36 cellular contexts compared by ENCODE assay signal in the genomic region with DNA sequence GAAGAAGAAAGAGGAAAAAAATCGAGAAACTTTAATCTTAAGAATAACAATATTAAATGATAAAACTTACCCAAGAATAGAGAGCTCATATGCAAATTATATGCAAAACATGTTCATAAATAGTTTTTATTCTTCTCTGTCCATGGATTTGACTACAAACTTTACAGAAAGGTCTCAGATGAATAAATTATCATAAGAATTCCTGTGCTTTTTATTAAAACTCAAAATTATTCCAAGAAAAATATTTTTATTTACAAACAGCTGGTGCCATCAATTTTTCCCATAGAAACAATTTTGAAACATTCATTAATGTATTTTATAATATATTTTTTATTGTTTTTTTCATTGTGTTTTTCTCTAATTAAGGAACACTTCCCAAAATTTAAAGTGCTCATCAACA. TPM values are rescaled to one million over a fixed set of nuclear protein-coding genes. Genes with fewer than 3 reads are reported as not detected.
"Had no signal": no experiment of that assay in that cellular context is flagged by ENCODE, and none has a peak within 500 bp of the region (broad histone marks: within the 10 kb centered on the region; RNA-seq: fewer than 3 reads in every experiment).

No MANE protein-coding gene starts in this region.

- H3K27me3 Mint-ChIP-seq: activated B cell treated with CpG ODN at 0.5 μM for 24 hours; activated CD4-positive, alpha-beta memory T cell treated with anti-CD3 and anti-CD28 coated beads for 36 hours; activated naive CD8-positive, alpha-beta T cell treated with anti-CD3 and anti-CD28 coated beads, Interleukin-2, amount 10 ng/mL, durations not matched to agents 7 days and 5 days had no signal

- H3K27me3 ChIP-seq: ascending aorta, cardiac muscle cell had no signal

- H3K4me3 Mint-ChIP-seq: activated B cell treated with CpG ODN at 0.5 μM for 24 hours; activated CD4-positive, alpha-beta memory T cell treated with anti-CD3 and anti-CD28 coated beads for 36 hours; activated naive CD8-positive, alpha-beta T cell treated with anti-CD3 and anti-CD28 coated beads, Interleukin-2, amount 10 ng/mL, durations not matched to agents 7 days and 5 days; activated T-cell treated with anti-CD3 and anti-CD28 coated beads, Interleukin-2, amount 50 U/mL, for 4 hours; central memory CD8-positive, alpha-beta T cell had no signal

- H3K9me3 ChIP-seq: ascending aorta had no signal

- ATAC-seq: activated T-cell treated with anti-CD3 and anti-CD28 coated beads, Interleukin-2, amount 50 U/mL, for 4 hours; Right ventricle myocardium inferior; SK-N-SH treated with all-trans-retinoic acid at 6 μM for 48 hours had no signal

- H3K27ac Mint-ChIP-seq: activated B cell treated with CpG ODN at 0.5 μM for 24 hours; activated CD4-positive, alpha-beta memory T cell treated with anti-CD3 and anti-CD28 coated beads for 36 hours; activated naive CD8-positive, alpha-beta T cell treated with anti-CD3 and anti-CD28 coated beads, Interleukin-2, amount 10 ng/mL, durations not matched to agents 7 days and 5 days had no signal

- H3K4me2 ChIP-seq: KMS-11, PC-9 had no signal

- H3K9me3 Mint-ChIP-seq: activated B cell treated with CpG ODN at 0.5 μM for 24 hours; activated CD4-positive, alpha-beta memory T cell treated with anti-CD3 and anti-CD28 coated beads for 36 hours; activated naive CD8-positive, alpha-beta T cell treated with anti-CD3 and anti-CD28 coated beads, Interleukin-2, amount 10 ng/mL, durations not matched to agents 7 days and 5 days; activated T-cell treated with anti-CD3 and anti-CD28 coated beads, Interleukin-2, amount 50 U/mL, for 4 hours; central memory CD8-positive, alpha-beta T cell had no signal

- DNase-seq: activated B cell treated with CpG ODN at 0.5 μM for 24 hours; activated CD4-positive, alpha-beta memory T cell treated with anti-CD3 and anti-CD28 coated beads for 36 hours; activated CD4-positive, alpha-beta T cell treated with anti-CD3 and anti-CD28 coated beads for 4 hours; activated CD4-positive, alpha-beta T cell treated with anti-CD3 and anti-CD28 coated beads, Interleukin-2, amount 50 U/mL, for 1 hour; activated CD4-positive, CD25-positive, alpha-beta regulatory T cell treated with anti-CD3 and anti-CD28 coated beads, Interleukin-2, amount 50 U/mL, for 72 hours; activated CD8-positive, alpha-beta memory T cell treated with anti-CD3 and anti-CD28 coated beads, Interleukin-2, amount 50 U/mL, for 4 hours; activated effector memory CD4-positive, alpha-beta T cell treated with Interleukin-2 at 50 U/mL for 16 hours; activated naive CD4-positive, alpha-beta T cell treated with anti-CD3 and anti-CD28 coated beads, Interleukin-2, amount 50 U/mL, for 16 hours; activated naive CD8-positive, alpha-beta T cell treated with anti-CD3 and anti-CD28 coated beads, Interleukin-2, amount 10 ng/mL, durations not matched to agents 7 days and 5 days; activated T-cell treated with anti-CD3 and anti-CD28 coated beads for 4 hours; activated T-cell treated with anti-CD3 and anti-CD28 coated beads, Interleukin-2, amount 50 U/mL, for 4 hours; amygdala; NCI-H1092 treated with DMSO at 0.1 percent for 48 hours; NCI-H1417 treated with DMSO at 0.1 percent for 48 hours; NCI-H187 treated with DMSO at 0.1 percent for 48 hours; NCI-H2081; NCI-H2171 treated with DMSO at 0.1 percent for 48 hours; NCI-H2227 treated with DMSO at 0.1 percent for 48 hours; NCI-H446; NCI-H510A treated with DMSO at 0.1 percent for 48 hours; NK-92 treated with Interleukin-12 subunit alpha and Interleukin-12 subunit beta, amount 100 ng/mL, for 24 hours; PC-9; SIG-M5; SW 1271; T-helper 1 cell; T-helper 2 cell; T-helper 9 cell had no signal

- H3K4me3 ChIP-seq: ascending aorta, cardiac muscle cell, PC-9 had no signal

- H3K9ac ChIP-seq: KMS-11 had no signal

- FAIRE-seq: RCC 7860 had no signal

- H2AFZ ChIP-seq: PC-9 had no signal

- H3K36me3 ChIP-seq: ascending aorta, cardiac muscle cell had no signal

- H3K27ac ChIP-seq: ascending aorta, cardiac muscle cell, KMS-11, PC-9, RWPE1, VCaP had no signal

- H3K4me1 ChIP-seq: ascending aorta had no signal

RNA-seq across cellular contexts. Expression of a gene that starts 12.1 kb away (rescaled TPM):
- total RNA-seq: ascending aorta had no signal
